Comparison of ENCODE assay signal across 14 cellular contexts in the genomic region with DNA sequence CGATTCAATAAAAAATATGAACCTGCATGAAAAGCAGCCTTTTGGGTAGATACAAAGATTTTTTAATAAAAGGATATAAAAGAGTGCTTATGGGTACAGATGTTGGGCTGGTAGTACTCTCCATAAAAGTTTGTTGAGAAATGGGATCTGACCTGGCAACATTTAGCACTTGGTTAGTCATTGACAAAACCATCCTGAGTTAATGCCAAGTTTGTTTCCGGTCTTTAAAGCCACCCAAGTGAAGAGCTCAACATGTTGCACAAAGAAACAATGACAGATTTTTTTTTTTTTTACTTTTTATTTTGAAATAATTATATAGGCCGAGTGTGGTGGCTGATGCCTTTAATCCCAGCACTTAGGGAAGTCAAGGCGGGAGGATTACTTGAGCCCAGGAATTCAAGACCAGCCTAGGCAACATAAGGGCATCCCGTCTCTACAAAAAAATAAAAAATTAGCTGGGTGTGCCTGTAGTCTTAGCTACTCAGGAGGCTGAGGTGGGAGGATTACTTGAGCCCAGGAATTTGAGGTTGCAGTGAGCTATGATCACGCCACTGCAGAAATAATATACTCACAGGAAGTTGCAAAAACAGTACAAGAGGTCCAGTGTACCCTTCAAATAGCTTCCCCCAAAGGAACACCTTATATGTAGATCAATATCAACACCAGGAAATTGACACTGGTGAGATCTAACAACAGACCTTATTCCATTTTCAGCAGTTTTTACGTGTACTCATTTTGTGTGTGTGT. TPM values are rescaled to one million over a fixed set of nuclear protein-coding genes. Genes with fewer than 3 reads are reported as not detected.
DNase-seq lines count a peak whose midpoint lies in the region; ATAC-seq and TF ChIP-seq lines count a peak whose summit lies in the region.
"Had no signal": no experiment of that assay in that cellular context is flagged by ENCODE, and none has a peak within 500 bp of the region (broad histone marks: within the 10 kb centered on the region; RNA-seq: fewer than 3 reads in every experiment).

No MANE protein-coding gene starts in this region.

- no peaks in the 10 kb centered on the region for H3K79me1 ChIP-seq in trophoblast cell (ENCODE audit: low read length)

- no peak overlapping the region for H4K8ac ChIP-seq in trophoblast cell (ENCODE audit: low read depth, low read length)

- peak; percentile 32 for ATAC-seq in CD4-positive, alpha-beta T cell (ENCODE audit: poor library complexity)
- no peak for ATAC-seq in HG03159 (IDR thresholded peaks at IDR 0.05; ENCODE audit: unreplicated experiment)
- ATAC-seq: left colon had no signal

- WGBS in trophoblast cell (ENCODE audit: extremely low coverage, insufficient coverage, insufficient read length): no CpG with 5 or more reads among the region's 7 CpGs

- no peak overlapping the region for H3K4me3 ChIP-seq in effector memory CD4-positive, alpha-beta T cell (ENCODE audit: insufficient read depth, low read depth, low read length, poor library complexity, severe bottlenecking)
- H3K4me3 ChIP-seq in trophoblast cell (ENCODE audit: low read depth, low read length): no peak overlapping the region
- H3K4me3 ChIP-seq: cardiac muscle cell, MG63 had no signal

- TF ChIP-seq RAD21 in Ishikawa (IDR thresholded peaks at IDR 0.05; ENCODE audit: low read depth): no peak

- H3K4ac ChIP-seq in trophoblast cell (ENCODE audit: low read depth, low read length): no peak overlapping the region

- peak overlapping the region; percentile 67 for H3K27ac Mint-ChIP-seq in CD4-positive, alpha-beta T cell
- H3K27ac Mint-ChIP-seq: activated T-cell treated with anti-CD3 and anti-CD28 coated beads, Interleukin-2, amount 50 U/mL, for 24 hours had no signal

- no peak overlapping the region for H3K27ac ChIP-seq in CD4-positive, alpha-beta T cell (ENCODE audit: low read depth, low read length)
- H3K27ac ChIP-seq in effector memory CD4-positive, alpha-beta T cell (ENCODE audit: insufficient read depth, low read length, poor library complexity, severe bottlenecking): peak overlapping the region; percentile 18
- H3K27ac ChIP-seq in trophoblast cell (ENCODE audit: low read depth, low read length): no peak overlapping the region
- H3K27ac ChIP-seq: cardiac muscle cell, neutrophil had no signal

- no peak overlapping the region for H2BK5ac ChIP-seq in trophoblast cell (ENCODE audit: low read depth, low read length, poor library complexity)

- no peak overlapping the region for H3K14ac ChIP-seq in trophoblast cell (ENCODE audit: low read length)

- no peaks in the 10 kb centered on the region for H3K27me3 Mint-ChIP-seq in CD4-positive, alpha-beta T cell

- no peak overlapping the region for H4K91ac ChIP-seq in trophoblast cell (ENCODE audit: low read depth, low read length)

- H3K4me3 Mint-ChIP-seq in CD4-positive, alpha-beta T cell: peak overlapping the region; percentile 30
- H3K4me3 Mint-ChIP-seq: activated T-cell treated with anti-CD3 and anti-CD28 coated beads, Interleukin-2, amount 50 U/mL, for 24 hours had no signal

- POLR2A ChIA-PET in CD4-positive, alpha-beta T cell (lab: Charles Lee): interaction anchor here (1.2 to 1.7 kb wide), 4 partner anchors 14 to 21 kb away, joined by 3 to 6 read pairs (median 4); no protein-coding TSS in a partner anchor

- TF ChIP-seq EP300 in Ishikawa (IDR thresholded peaks at IDR 0.05; ENCODE audit: borderline replicate concordance): no peak; the same call in 1 of the 2 replicates

- H3K36me3 ChIP-seq in effector memory CD4-positive, alpha-beta T cell (ENCODE audit: control insufficient read depth, insufficient read depth, low read length): no peaks in the 10 kb centered on the region
- no peaks in the 10 kb centered on the region for H3K36me3 ChIP-seq in trophoblast cell (ENCODE audit: control insufficient read depth in 1 of 2, insufficient read depth in 2 of 2, low read length in 2 of 2)
- H3K36me3 ChIP-seq: cardiac muscle cell, MG63, neutrophil had no signal

- CTCF ChIA-PET in CD4-positive, alpha-beta T cell (lab: Charles Lee): interaction anchor here (0.7 to 1.5 kb wide), 4 partner anchors 9 to 18 kb away, joined by 3 to 6 read pairs (median 4); no protein-coding TSS in a partner anchor

- H3K79me2 ChIP-seq in trophoblast cell (ENCODE audit: control insufficient read depth, insufficient read depth, low read length, poor library complexity): no peaks in the 10 kb centered on the region

- H3K4me2 ChIP-seq in trophoblast cell (ENCODE audit: low read length): no peak overlapping the region

- no peak overlapping the region for H2AK5ac ChIP-seq in trophoblast cell (ENCODE audit: low read length)

- H2BK120ac ChIP-seq in trophoblast cell (ENCODE audit: insufficient read depth, low read length, poor library complexity): no peak overlapping the region

- H3K4me1 Mint-ChIP-seq in CD4-positive, alpha-beta T cell (ENCODE audit: low read depth): peaks cover 31% of the 10 kb centered on the region

- no peaks in the 10 kb centered on the region for H3K9me3 Mint-ChIP-seq in CD4-positive, alpha-beta T cell
- H3K9me3 Mint-ChIP-seq: activated T-cell treated with anti-CD3 and anti-CD28 coated beads, Interleukin-2, amount 50 U/mL, for 24 hours had no signal

- no peak overlapping the region for H3K23ac ChIP-seq in trophoblast cell (ENCODE audit: low read length)

- H2AFZ ChIP-seq in trophoblast cell (ENCODE audit: insufficient read depth, low read length, poor library complexity): no peak overlapping the region

- H3K36me3 Mint-ChIP-seq in CD4-positive, alpha-beta T cell (ENCODE audit: low read depth): no peaks in the 10 kb centered on the region

- H3K27me3 ChIP-seq in CD4-positive, alpha-beta T cell (ENCODE audit: control insufficient read depth, insufficient read depth, low read length): no peaks in the 10 kb centered on the region
- H3K27me3 ChIP-seq in effector memory CD4-positive, alpha-beta T cell (replicated peaks; ENCODE audit: control insufficient read depth, insufficient read depth, low read length, poor library complexity, severe bottlenecking): no peaks in the 10 kb centered on the region
- H3K27me3 ChIP-seq in trophoblast cell (ENCODE audit: insufficient read depth, low read length): no peaks in the 10 kb centered on the region
- H3K27me3 ChIP-seq: cardiac muscle cell, MG63, neutrophil had no signal

- no peak for DNase-seq in CD4-positive, alpha-beta T cell
- no peak for DNase-seq in effector memory CD4-positive, alpha-beta T cell
- DNase-seq in myocyte (ENCODE audit: low read depth) (peak; percentile 67), NCI-H82 treated with DMSO at 0.1 percent for 48 hours (lab: John Stamatoyannopoulos, UW; ENCODE audit: unreplicated experiment) (no peak), SHP77 treated with DMSO at 0.1 percent for 48 hours (lab: John Stamatoyannopoulos, UW) (no peak), trophoblast cell (no peak)
- DNase-seq: activated T-cell treated with anti-CD3 and anti-CD28 coated beads, Interleukin-2, amount 50 U/mL, for 24 hours; left colon; MG63; RPMI8226 had no signal

- intact Hi-C loops in CD4-positive, alpha-beta T cell (cut with DNase I, micrococcal nuclease): loop anchor here in 1 of 2 experiments (1.0 kb wide), 1 partner anchor 16 kb away; no protein-coding TSS in a partner anchor

- H3K9ac ChIP-seq in trophoblast cell (ENCODE audit: low read length): no peak overlapping the region

- no peak overlapping the region for H4K12ac ChIP-seq in trophoblast cell (ENCODE audit: low read depth, low read length)

- H2BK12ac ChIP-seq in trophoblast cell (ENCODE audit: low read length): no peak overlapping the region

- H3K18ac ChIP-seq in trophoblast cell (ENCODE audit: low read length): no peak overlapping the region

- H3K9me3 ChIP-seq in CD4-positive, alpha-beta T cell (ENCODE audit: control insufficient read depth, low read length): no peaks in the 10 kb centered on the region
- no peaks in the 10 kb centered on the region for H3K9me3 ChIP-seq in effector memory CD4-positive, alpha-beta T cell (ENCODE audit: control insufficient read depth, low read length)
- H3K9me3 ChIP-seq in trophoblast cell (ENCODE audit: insufficient read depth, low read depth, low read length): no peaks in the 10 kb centered on the region
- H3K9me3 ChIP-seq: MG63, neutrophil had no signal

- no peaks in the 10 kb centered on the region for H3K4me1 ChIP-seq in effector memory CD4-positive, alpha-beta T cell (ENCODE audit: control insufficient read depth, insufficient read depth, low read length, poor library complexity, severe bottlenecking)
- H3K4me1 ChIP-seq in trophoblast cell (ENCODE audit: control insufficient read depth in 1 of 2, insufficient read depth in 2 of 2, low read length in 2 of 2): peaks cover 0 to 3% of the 10 kb centered on the region in 2 experiments

- no peak for TF ChIP-seq CTCF in CD4-positive, alpha-beta T cell (IDR thresholded peaks at IDR 0.05)

TF ChIP-seq in Ishikawa, 13 proteins besides CTCF, POLR2A, EP300 and RAD21:
- TF ChIP-seq, protein P1, sequence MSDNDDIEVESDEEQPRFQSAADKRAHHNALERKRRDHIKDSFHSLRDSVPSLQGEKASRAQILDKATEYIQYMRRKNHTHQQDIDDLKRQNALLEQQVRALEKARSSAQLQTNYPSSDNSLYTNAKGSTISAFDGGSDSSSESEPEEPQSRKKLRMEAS (IDR thresholded peaks at IDR 0.05): no peak
- TF ChIP-seq, protein P2, sequence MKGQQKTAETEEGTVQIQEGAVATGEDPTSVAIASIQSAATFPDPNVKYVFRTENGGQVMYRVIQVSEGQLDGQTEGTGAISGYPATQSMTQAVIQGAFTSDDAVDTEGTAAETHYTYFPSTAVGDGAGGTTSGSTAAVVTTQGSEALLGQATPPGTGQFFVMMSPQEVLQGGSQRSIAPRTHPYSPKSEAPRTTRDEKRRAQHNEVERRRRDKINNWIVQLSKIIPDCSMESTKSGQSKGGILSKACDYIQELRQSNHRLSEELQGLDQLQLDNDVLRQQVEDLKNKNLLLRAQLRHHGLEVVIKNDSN (IDR thresholded peaks at IDR 0.05): no peak
- TF ChIP-seq CEBPB (IDR thresholded peaks at IDR 0.05) (peak; percentile 19), TEAD4 (IDR thresholded peaks at IDR 0.05) (peak; percentile 14; the same call in 1 of the 2 replicates), TCF12 (IDR thresholded peaks at IDR 0.05; ENCODE audit: low read depth) (peak; percentile 39; the same call in 1 of the 2 replicates), FOXM1 (IDR thresholded peaks at IDR 0.05; ENCODE audit: borderline replicate concordance, low read depth) (peak; percentile 63; the same call in 1 of the 2 replicates), TAF1 (IDR thresholded peaks at IDR 0.05; ENCODE audit: low read depth) (no peak), NFIC (IDR thresholded peaks at IDR 0.05) (peak; percentile 78)
TF ChIP-seq in Ishikawa: peak in this region for 5.

RNA-seq across cellular contexts. Expression of gene CHST7, which starts 16.6 kb away (rescaled TPM):
- 1 to 10 TPM; 4.0 to 4.6 TPM for total RNA-seq in CD4-positive, alpha-beta T cell
- 11.8 and 13.8 TPM in 2 replicates for total RNA-seq in myocyte
- 9.2 TPM for polyA plus RNA-seq in myocyte (2012)
- polyA plus RNA-seq in trophoblast cell (2013): 1.8 and 2.2 TPM in 2 replicates

RNA-seq across cellular contexts. Expression of gene ZNF674, which starts 44.9 kb away (rescaled TPM):
- 1 to 10 TPM; 1.2 to 1.9 TPM for total RNA-seq in CD4-positive, alpha-beta T cell
- total RNA-seq in myocyte: 1.7 and 2.9 TPM in 2 replicates
- 4.0 TPM for polyA plus RNA-seq in myocyte (2012)
- polyA plus RNA-seq in trophoblast cell (2013): 2.6 and 2.7 TPM in 2 replicates
